Comparison of ENCODE assay signal across 1 cellular context in genomic region chr16:9047689-9048301, GRCh38.
TF ChIP-seq lines count a peak whose summit lies in the region.

No MANE protein-coding gene starts in this region.

TF ChIP-seq in GM12878, 131 proteins besides CTCF, POLR2A, EP300 and RAD21 (continued from another document):
- TF ChIP-seq SKIL (IDR thresholded peaks at IDR 0.05; ENCODE audit: low read depth, poor library complexity, severe bottlenecking), result no peak
- TF ChIP-seq MYB (IDR thresholded peaks at IDR 0.05; ENCODE audit: borderline replicate concordance, low read depth, low read length), result no peak
- TF ChIP-seq ZNF687 (IDR thresholded peaks at IDR 0.05), result no peak
- no peak for TF ChIP-seq SMC3 (IDR thresholded peaks at IDR 0.05; ENCODE audit: borderline replicate concordance, low read length)
- no peak for TF ChIP-seq ZNF274 (IDR thresholded peaks at IDR 0.05; ENCODE audit: insufficient read depth, insufficient read length)
- TF ChIP-seq BACH1 (IDR thresholded peaks at IDR 0.05; ENCODE audit: borderline replicate concordance), result peak; percentile 99
- no peak for TF ChIP-seq RBBP5 (conservative IDR thresholded peaks at IDR 0.05)
- TF ChIP-seq E2F8 (IDR thresholded peaks at IDR 0.05; ENCODE audit: low read depth, partially characterized antibody), result no peak
- peak; percentile 60; the same call in 1 of the 2 replicates for TF ChIP-seq RELB (IDR thresholded peaks at IDR 0.05; ENCODE audit: low read depth)
- TF ChIP-seq ZNF384 (IDR thresholded peaks at IDR 0.05; ENCODE audit: borderline replicate concordance, low read depth, low read length), result no peak
- TF ChIP-seq CBX5 (IDR thresholded peaks at IDR 0.05; ENCODE audit: low read depth), result no peak
- peak; percentile 35; the same call in 1 of the 2 replicates for TF ChIP-seq ATF3 (IDR thresholded peaks at IDR 0.05; ENCODE audit: borderline replicate concordance, extremely low read depth, low read depth, low read length)
- TF ChIP-seq LARP7 (IDR thresholded peaks at IDR 0.05), result no peak
- TF ChIP-seq EZH2 (IDR thresholded peaks at IDR 0.05; ENCODE audit: borderline replicate concordance, control insufficient read depth, low read depth, low read length), result no peak
- peak; percentile 91 for TF ChIP-seq IKZF1 (conservative IDR thresholded peaks at IDR 0.05)
- no peak for TF ChIP-seq PKNOX1 (IDR thresholded peaks at IDR 0.05)
- no peak for TF ChIP-seq MLLT1 (IDR thresholded peaks at IDR 0.05)
